ENCODE assay signal across 8 cellular contexts in genomic region chr17:28042657-28042720, GRCh38. TPM values are rescaled to one million over a fixed set of nuclear protein-coding genes. Genes with fewer than 3 reads are reported as not detected.
DNase-seq lines count a peak whose midpoint lies in the region; ATAC-seq and TF ChIP-seq lines count a peak whose summit lies in the region.

Gene NLK, plus strand, starts transcription at chr17:28042677. Its CDS starts 197 bp downstream, at chr17:28042874.

- peak within 1 kb of the TSS; percentile 88 for H3K4me2 ChIP-seq in SK-N-SH

- TF ChIP-seq POLR2A in right lobe of liver (IDR thresholded peaks at IDR 0.05): no peak
- no peak for TF ChIP-seq POLR2A in testis (IDR thresholded peaks at IDR 0.05)

- no peak for ATAC-seq in SK-N-SH treated with all-trans-retinoic acid at 6 μM for 48 hours
- no peak for ATAC-seq in right lobe of liver
- no peak for ATAC-seq in activated CD4-positive, CD25-positive, alpha-beta regulatory T cell treated with anti-CD3 and anti-CD28 coated beads, Interleukin-2, amount 50 U/mL, for 24 hours

- CTCF ChIA-PET in SK-N-SH (lab: Yijun Ruan, JAX): interaction anchor here (1.0 to 1.8 kb wide), 3 partner anchors 16 to 209 kb away, joined by 3 to 6 read pairs (median 5); partner anchors contain the start of gene LYRM9

- TF ChIP-seq EP300 in SK-N-SH (IDR thresholded peaks at IDR 0.05; ENCODE audit: borderline replicate concordance in 1 of 2, low read depth in 1 of 2, low read length in 1 of 2): no peak

- H3K4me3 ChIP-seq in SK-N-SH (ENCODE audit: low read depth in 2 of 2, low read length in 1 of 2) (peak within 1 kb of the TSS; percentile 67 to 91), brain microvascular endothelial cell (ENCODE audit: low read depth, low read length) (peak within 1 kb of the TSS; percentile 78), right lobe of liver (peak within 1 kb of the TSS; percentile 81 to 95 (median 92)), testis (peak within 1 kb of the TSS; percentile 89 to 92)

- H3K4me1 ChIP-seq in SK-N-SH (ENCODE audit: control insufficient read depth in 1 of 2, insufficient read depth in 2 of 2, low read depth in 1 of 2, low read length in 1 of 2) (peaks cover 2 to 20% of the 10 kb centered on the region in 2 experiments; a peak in 3 of 4 replicates), right lobe of liver (peaks cover 0 to 31% (median 8%) of the 10 kb centered on the region in 4 donors), testis (peaks cover 17% of the 10 kb centered on the region)

- peaks cover 5 to 8% of the 10 kb centered on the region in 2 experiments for H3K36me3 ChIP-seq in SK-N-SH (replicated peaks in 1 of 2; ENCODE audit: control insufficient read depth in 1 of 2, insufficient read depth in 2 of 2, low read length in 1 of 2)
- H3K36me3 ChIP-seq in brain microvascular endothelial cell (replicated peaks): no peaks in the 10 kb centered on the region
- no peaks in the 10 kb centered on the region for H3K36me3 ChIP-seq in right lobe of liver
- no peaks in the 10 kb centered on the region for H3K36me3 ChIP-seq in testis (ENCODE audit: low read depth, missing control alignments)

- H3K27ac ChIP-seq in SK-N-SH (ENCODE audit: low read depth in 2 of 2, low read length in 1 of 2) (peak within 1 kb of the TSS; percentile 48 to 67; a peak in 3 of 4 replicates), brain microvascular endothelial cell (peak within 1 kb of the TSS; percentile 46), right lobe of liver (peak within 1 kb of the TSS; percentile 46 to 89 (median 76)), testis (peak within 1 kb of the TSS; percentile 92)

- DNase-seq in SK-N-SH (no peak), brain microvascular endothelial cell (no peak), right lobe of liver (no peak), testis (no peak), NCI-H2171 (lab: John Stamatoyannopoulos, UW) (no peak), NCI-H446 (lab: John Stamatoyannopoulos, UW) (no peak)

- no peak for TF ChIP-seq RAD21 in SK-N-SH (IDR thresholded peaks at IDR 0.05; ENCODE audit: low read length)

- no peak within 1 kb of the TSS; the same call in 1 of the 2 replicates for H2AFZ ChIP-seq in SK-N-SH (ENCODE audit: low read depth)

- H4K20me1 ChIP-seq in SK-N-SH (ENCODE audit: insufficient read depth): peaks cover 39% of the 10 kb centered on the region

- intact Hi-C loops in right lobe of liver (cut with DNase I) (no loop called here), testis (cut with DNase I; ENCODE audit: low total_unique reads) (no loop called here)

- 96% methylated on average over 1 of the region's 1 CpG for WGBS in SK-N-SH (ENCODE audit: low lambda C conversion rate)
- 80% methylated on average over 1 of the region's 1 CpG for WGBS in right lobe of liver (ENCODE audit: insufficient coverage, low coverage, low lambda C conversion rate, missing lambda C conversion rate)
- WGBS in testis, 2 donors: 58 to 61% methylated on average over 1 of the region's 1 CpG

- H3K9me3 ChIP-seq in SK-N-SH: no peaks in the 10 kb centered on the region
- H3K9me3 ChIP-seq in right lobe of liver: no peaks in the 10 kb centered on the region
- H3K9me3 ChIP-seq in testis: no peaks in the 10 kb centered on the region

- peak within 1 kb of the TSS; percentile 77; the same call in 1 of the 2 replicates for H3K9ac ChIP-seq in SK-N-SH

- H3K9me2 ChIP-seq in SK-N-SH: no peaks in the 10 kb centered on the region

- H3K79me2 ChIP-seq in SK-N-SH (ENCODE audit: insufficient read depth): peaks cover 57% of the 10 kb centered on the region

- H3F3A ChIP-seq in SK-N-SH (replicated peaks; ENCODE audit: insufficient read depth): peaks cover 3% of the 10 kb centered on the region

- in situ Hi-C loops in brain microvascular endothelial cell (cut with HindIII; ENCODE audit: low pct_ligation_motif_present, low sequenced_read_pairs): no loop called here

- TF ChIP-seq CTCF in SK-N-SH (IDR thresholded peaks at IDR 0.05): no peak
- TF ChIP-seq CTCF in brain microvascular endothelial cell (IDR thresholded peaks at IDR 0.05; ENCODE audit: low read depth, low read length, missing control alignments): no peak
- TF ChIP-seq CTCF in right lobe of liver (IDR thresholded peaks at IDR 0.05): no peak
- TF ChIP-seq CTCF in testis (IDR thresholded peaks at IDR 0.05): no peak

- no peaks in the 10 kb centered on the region for H3K27me3 ChIP-seq in SK-N-SH (ENCODE audit: insufficient read depth)
- no peaks in the 10 kb centered on the region for H3K27me3 ChIP-seq in brain microvascular endothelial cell (replicated peaks)
- no peaks in the 10 kb centered on the region for H3K27me3 ChIP-seq in right lobe of liver
- no peaks in the 10 kb centered on the region for H3K27me3 ChIP-seq in testis

- POLR2A ChIA-PET in SK-N-SH (lab: Yijun Ruan, JAX): no interaction called here

TF ChIP-seq in SK-N-SH, 30 proteins besides CTCF, POLR2A, EP300 and RAD21 (continues in another document):
- no peak for TF ChIP-seq CHD2 (IDR thresholded peaks at IDR 0.05; ENCODE audit: low read length, partially characterized antibody)
- no peak for TF ChIP-seq SMC3 (IDR thresholded peaks at IDR 0.05; ENCODE audit: low read depth, low read length)
- no peak for TF ChIP-seq REST (IDR thresholded peaks at IDR 0.05; ENCODE audit: low read depth, low read length)
- no peak for TF ChIP-seq YY1 (IDR thresholded peaks at IDR 0.05; ENCODE audit: low read depth)

TF ChIP-seq in SK-N-SH treated with all-trans-retinoic acid at 6 μM for 48 hours, 23 proteins besides CTCF, POLR2A, EP300 and RAD21:
- no peak for TF ChIP-seq ZNF70 (CRISPR knock-in tag; IDR thresholded peaks at IDR 0.05)

RNA-seq across cellular contexts. Expression of gene NLK, which starts in this region (rescaled TPM):
- polyA plus RNA-seq in SK-N-SH (2012; rRNA removed) (12.3 and 19.2 TPM in 2 replicates), testis (ENCODE audit: insufficient read depth, low read depth, low replicate concordance) (40.8 TPM)
- 13.6 and 14.3 TPM in 2 replicates for polyA plus RNA-seq in SK-N-SH (2012; cell fraction: cytosol; rRNA removed)
- polyA plus RNA-seq in SK-N-SH (2012; cell fraction: nucleus; rRNA removed): 14.8 and 34.8 TPM in 2 replicates
- total RNA-seq in right lobe of liver (10 to 100 TPM in 3 of 6 experiments, 1 to 10 TPM in 3; 8.8 to 10.6 (median 9.9) TPM), testis (10 to 100 TPM; 47.0 to 54.4 TPM)

Comparison
In these comparisons a context has a peak if more than half of its experiments do, and no peak if none do; other contexts are left out.
1. RNA of gene NLK (total RNA-seq): 47.0 to 54.4 TPM in testis; 8.8 to 10.6 TPM in right lobe of liver; every median in the first group is over 4 times any median in the second.
2. Peak in every context shown above with its lines, with median percentiles within 50 percentile points of each other: H3K27ac ChIP-seq and H3K4me3 ChIP-seq.